Comparison of ENCODE assay signal across 8 cellular contexts in the genomic region with DNA sequence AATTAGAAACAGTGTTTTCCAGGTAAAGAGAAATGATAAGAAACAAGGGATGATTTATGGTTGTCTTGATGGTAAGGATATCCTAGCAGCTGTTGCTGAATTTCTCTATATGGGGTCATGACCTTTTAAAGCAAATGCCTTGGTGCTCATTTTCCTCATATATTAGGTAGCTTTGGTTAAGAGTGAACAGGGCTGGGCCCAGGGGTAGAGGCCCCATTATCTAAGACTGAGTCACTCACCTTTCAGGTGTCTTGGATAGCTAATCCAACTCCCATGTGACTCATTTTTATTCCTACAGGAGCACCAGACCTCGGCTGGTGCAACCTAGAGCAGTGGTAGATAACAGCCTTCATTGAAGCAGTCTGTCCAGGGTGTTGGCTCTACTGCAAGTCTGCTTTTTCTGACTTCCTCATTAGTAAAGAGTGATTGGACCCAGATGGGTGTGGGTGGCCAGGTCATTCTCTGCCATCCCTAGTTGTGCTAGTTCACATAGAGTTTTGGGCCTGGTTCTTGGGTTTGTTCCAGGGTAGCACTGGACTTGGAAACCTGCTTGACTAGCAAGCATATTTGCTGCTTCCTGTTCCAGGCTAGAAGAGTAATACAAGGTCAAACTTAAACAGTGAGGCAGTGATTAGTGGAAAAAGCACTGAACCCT. TPM values are rescaled to one million over a fixed set of nuclear protein-coding genes. Genes with fewer than 3 reads are reported as not detected.
A peak's percentile ranks its signal among the peaks of the same experiment; 100 is the strongest.
DNase-seq lines count a peak whose midpoint lies in the region; ATAC-seq lines count a peak whose summit lies in the region.

No MANE protein-coding gene starts in this region.

- peaks cover 3% of the 10 kb centered on the region for H3K36me3 Mint-ChIP-seq in activated CD4-positive, alpha-beta memory T cell treated with anti-CD3 and anti-CD28 coated beads for 36 hours

- intact Hi-C loops in activated CD4-positive, alpha-beta memory T cell treated with anti-CD3 and anti-CD28 coated beads for 36 hours (cut with micrococcal nuclease) = no loop called here
- intact Hi-C loops in Right ventricle myocardium superior (cut with DNase I) = no loop called here

- CTCF ChIA-PET in activated CD4-positive, alpha-beta memory T cell treated with anti-CD3 and anti-CD28 coated beads for 36 hours (lab: Charles Lee) = interaction anchor here (0.6 to 4.0 kb wide), 7 partner anchors 39 to 305 kb away, joined by 3 to 42 read pairs (median 4); partner anchors contain the start of genes BTBD18 and UBE2L6

- peak overlapping the region in 18 of 21 experiments; percentile 1 to 79 (median 50) for H3K27ac ChIP-seq in skin epidermis

- H3K27me3 Mint-ChIP-seq in activated CD4-positive, alpha-beta memory T cell treated with anti-CD3 and anti-CD28 coated beads for 36 hours = no peaks in the 10 kb centered on the region

- peak; percentile 2 for DNase-seq in activated naive CD4-positive, alpha-beta T cell treated with Interleukin-2 at 50 U/mL for 16 hours
- no peak for DNase-seq in activated naive CD4-positive, alpha-beta T cell (lab: John Stamatoyannopoulos, UW)
- no peak for DNase-seq in activated CD4-positive, alpha-beta memory T cell treated with anti-CD3 and anti-CD28 coated beads for 36 hours
- DNase-seq in Right ventricle myocardium superior (peak; percentile 48), GM19240 (ENCODE audit: insufficient read length, low spot score) (no peak), NCI-H2171 treated with DMSO at 0.1 percent for 48 hours (lab: John Stamatoyannopoulos, UW) (no peak)
- no peak for DNase-seq in stimulated activated CD4-positive, alpha-beta T cell treated with anti-CD3 and anti-CD28 coated beads, Interleukin-12 subunit alpha, Interleukin-12 subunit beta, amount 100 ng/mL, for 4 hours

- no peak overlapping the region for H3K4me3 ChIP-seq in skin epidermis

- H3K27ac Mint-ChIP-seq in activated CD4-positive, alpha-beta memory T cell treated with anti-CD3 and anti-CD28 coated beads for 36 hours = peak overlapping the region; percentile 28

- POLR2A ChIA-PET in activated CD4-positive, alpha-beta memory T cell treated with anti-CD3 and anti-CD28 coated beads for 36 hours (lab: Charles Lee) = no interaction called here

- H3K4me1 Mint-ChIP-seq in activated CD4-positive, alpha-beta memory T cell treated with anti-CD3 and anti-CD28 coated beads for 36 hours (ENCODE audit: low read depth) = peaks cover 25% of the 10 kb centered on the region

- ATAC-seq in Right ventricle myocardium superior (ENCODE audit: poor library complexity) = peak; percentile 77

- no peak overlapping the region for H3K4me3 Mint-ChIP-seq in activated CD4-positive, alpha-beta memory T cell treated with anti-CD3 and anti-CD28 coated beads for 36 hours

- no peaks in the 10 kb centered on the region for H3K9me3 Mint-ChIP-seq in activated CD4-positive, alpha-beta memory T cell treated with anti-CD3 and anti-CD28 coated beads for 36 hours

RNA-seq across cellular contexts. Expression of gene CTNND1, which starts 37.4 kb away (rescaled TPM):
- total RNA-seq in activated CD4-positive, alpha-beta memory T cell treated with anti-CD3 and anti-CD28 coated beads for 36 hours = 1 to 10 TPM; 3.5 to 4.4 TPM
- 66.5 TPM for total RNA-seq in Right ventricle myocardium superior

RNA-seq across cellular contexts. Expression of gene BTBD18, which starts 47.4 kb away (rescaled TPM):
- not detected for total RNA-seq in activated CD4-positive, alpha-beta memory T cell treated with anti-CD3 and anti-CD28 coated beads for 36 hours
- not detected for total RNA-seq in Right ventricle myocardium superior

RNA-seq across cellular contexts. Expression of gene SELENOH, which starts 57.7 kb away (rescaled TPM):
- 100 to 1,000 TPM; 235 to 252 TPM for total RNA-seq in activated CD4-positive, alpha-beta memory T cell treated with anti-CD3 and anti-CD28 coated beads for 36 hours
- total RNA-seq in Right ventricle myocardium superior = 88.4 TPM

Comparison
In these comparisons a context has a peak if more than half of its experiments do, and no peak if none do; other contexts are left out.
1. DNase-seq: peak in activated naive CD4-positive, alpha-beta T cell treated with Interleukin-2 at 50 U/mL for 16 hours (single experiment) and Right ventricle myocardium superior (single experiment); none in activated naive CD4-positive, alpha-beta T cell (0 of 4), activated CD4-positive, alpha-beta memory T cell treated with anti-CD3 and anti-CD28 coated beads for 36 hours (single experiment), GM19240 (single experiment), stimulated activated CD4-positive, alpha-beta T cell treated with anti-CD3 and anti-CD28 coated beads, Interleukin-12 subunit alpha, Interleukin-12 subunit beta, amount 100 ng/mL, for 4 hours (single experiment) and NCI-H2171 treated with DMSO at 0.1 percent for 48 hours (single experiment).
2. RNA of gene CTNND1, which starts 37.4 kb away (total RNA-seq): 66.5 TPM in Right ventricle myocardium superior (single experiment); 3.5 to 4.4 TPM in activated CD4-positive, alpha-beta memory T cell treated with anti-CD3 and anti-CD28 coated beads for 36 hours; every median in the first group is over 10 times any median in the second.